7 cellular contexts compared by ENCODE assay signal in genomic region chr20:43868091-43868490, GRCh38. TPM values are rescaled to one million over a fixed set of nuclear protein-coding genes. Genes with fewer than 3 reads are reported as not detected.
"Had no signal": no experiment of that assay in that cellular context is flagged by ENCODE, and none has a peak within 500 bp of the region (broad histone marks: within the 10 kb centered on the region; RNA-seq: fewer than 3 reads in every experiment).

No MANE protein-coding gene starts in this region.

- DNase-seq: IMR-90, KBM-7, KG1 had no signal

- H3K27ac ChIP-seq: HL-60 had no signal

- ATAC-seq: HepG2, K562 had no signal

- FAIRE-seq: HepG2, HTR-8/SVneo, K562 had no signal

- H3K4me3 ChIP-seq: K562 had no signal

RNA-seq across cellular contexts. Expression of gene TOX2, which starts 46.6 kb away (rescaled TPM):
- total RNA-seq: HepG2, K562 had no signal
- polyA plus RNA-seq: HepG2, K562 had no signal
